8 cellular contexts compared by ENCODE assay signal in genomic region chr1:100249155-100249536, GRCh38. TPM values are rescaled to one million over a fixed set of nuclear protein-coding genes. Genes with fewer than 3 reads are reported as not detected.
DNase-seq lines count a peak whose midpoint lies in the region; ATAC-seq and TF ChIP-seq lines count a peak whose summit lies in the region.

No MANE protein-coding gene starts in this region.

- intact Hi-C loops in tibial artery (cut with DNase I; ENCODE audit: low total_unique reads): no loop called here

- H3K27me3 ChIP-seq in kidney epithelial cell (ENCODE audit: control insufficient read depth, insufficient read depth, low read length) (no peaks in the 10 kb centered on the region), tibial artery (no peaks in the 10 kb centered on the region)

- no peak for ATAC-seq in GM19351 (IDR thresholded peaks at IDR 0.05; ENCODE audit: unreplicated experiment)

- peak overlapping the region; percentile 94 to 96 for H3K27ac ChIP-seq in tibial artery

- DNase-seq in NCI-H1105 treated with DMSO at 0.1 percent for 48 hours (lab: John Stamatoyannopoulos, UW): peak; percentile 34
- DNase-seq in NCI-H1105 (lab: John Stamatoyannopoulos, UW): no peak
- no peak for DNase-seq in kidney epithelial cell (ENCODE audit: low read depth)
- DNase-seq in tibial artery: no peak
- no peak for DNase-seq in NK-92 treated with Interleukin-12 subunit alpha and Interleukin-12 subunit beta, amount 100 ng/mL, for 24 hours (lab: John Stamatoyannopoulos, UW)
- no peak for DNase-seq in NCI-H146 treated with DMSO at 0.1 percent for 48 hours (lab: John Stamatoyannopoulos, UW; ENCODE audit: unreplicated experiment)

- TF ChIP-seq CTCF in WI38 (IDR thresholded peaks at IDR 0.05; ENCODE audit: low read depth, low read length) (no peak), kidney epithelial cell (IDR thresholded peaks at IDR 0.05; ENCODE audit: insufficient read depth, low read length, poor library complexity, severe bottlenecking) (no peak), tibial artery (IDR thresholded peaks at IDR 0.05) (no peak)

- no peaks in the 10 kb centered on the region for H3K9me3 ChIP-seq in tibial artery

- H3K36me3 ChIP-seq in kidney epithelial cell (ENCODE audit: control insufficient read depth, insufficient read depth, low read length): peaks cover 1% of the 10 kb centered on the region
- no peaks in the 10 kb centered on the region for H3K36me3 ChIP-seq in tibial artery

- H3K4me3 ChIP-seq in WI38 (ENCODE audit: low read depth, low read length): peak overlapping the region; percentile 95
- peak overlapping the region; percentile 87 for H3K4me3 ChIP-seq in kidney epithelial cell (ENCODE audit: low read depth, low read length)
- H3K4me3 ChIP-seq in tibial artery: peak overlapping the region; percentile 82 to 97

- H3K4me1 ChIP-seq in tibial artery: peaks cover 0 to 19% (median 8%) of the 10 kb centered on the region in 4 donors

RNA-seq across cellular contexts. Expression of gene DBT, which starts 0.5 kb away (rescaled TPM):
- 4.6 and 7.4 TPM in 2 replicates for total RNA-seq in kidney epithelial cell

RNA-seq across cellular contexts. Expression of gene RTCA, which starts 16.9 kb away (rescaled TPM):
- total RNA-seq in kidney epithelial cell: 32.6 and 42.3 TPM in 2 replicates
